In the genomic region with DNA sequence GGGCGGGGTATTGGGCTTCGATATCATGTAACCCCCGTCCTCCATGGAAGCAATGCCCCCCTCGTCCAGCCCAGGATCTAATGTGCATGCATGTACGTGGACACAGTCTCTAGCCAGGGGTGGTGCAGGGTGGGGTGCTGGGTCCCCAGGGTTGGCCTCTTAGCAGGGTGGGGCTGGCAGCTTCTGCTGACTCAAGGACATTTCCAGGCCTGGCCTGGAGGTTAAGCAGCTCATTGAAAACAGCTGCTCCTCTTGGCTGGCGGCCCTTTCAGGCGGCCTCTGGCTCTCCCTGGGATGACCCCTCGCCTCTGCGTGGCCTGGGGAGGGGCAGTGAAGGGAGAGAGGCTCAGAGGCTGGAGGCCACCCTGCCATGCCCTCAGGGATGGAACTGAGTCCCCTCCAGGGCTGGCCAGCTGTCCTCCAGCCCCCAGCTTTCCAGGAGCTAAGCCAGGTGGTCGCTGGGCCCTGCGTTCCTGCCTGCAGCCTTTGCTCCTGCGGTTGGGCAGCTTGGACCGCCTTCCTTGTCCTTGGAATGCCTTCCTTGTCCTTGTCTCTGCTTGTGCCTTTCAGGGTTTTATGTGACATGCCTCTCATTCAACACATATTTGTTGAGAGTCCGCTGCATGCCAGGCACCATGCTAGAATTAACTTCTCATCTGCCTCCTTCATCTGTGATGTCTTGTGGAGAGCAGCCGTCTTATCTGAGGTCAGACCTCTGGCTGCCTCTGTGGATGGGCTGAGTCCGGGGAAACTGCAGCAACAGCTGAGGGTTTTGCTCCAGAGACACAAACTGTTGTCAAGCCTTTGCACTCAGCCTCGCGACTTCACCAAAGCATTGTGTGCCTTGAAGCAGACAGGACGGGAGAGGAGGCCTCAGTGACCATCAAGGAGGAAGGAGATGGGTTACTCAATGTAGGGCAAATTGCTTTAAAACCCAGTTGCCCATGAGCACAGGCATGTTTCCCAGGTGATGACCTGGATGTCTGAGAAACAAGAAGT, we compare ENCODE assay signal across 8 cellular contexts. TPM values are rescaled to one million over a fixed set of nuclear protein-coding genes. Genes with fewer than 3 reads are reported as not detected.
DNase-seq lines count a peak whose midpoint lies in the region; ATAC-seq and TF ChIP-seq lines count a peak whose summit lies in the region.

No MANE protein-coding gene starts in this region.

- peaks cover 30% of the 10 kb centered on the region for H3K4me1 Mint-ChIP-seq in activated T-cell treated with anti-CD3 and anti-CD28 coated beads, Interleukin-2, amount 50 U/mL, for 72 hours (ENCODE audit: low read depth)
- H3K4me1 Mint-ChIP-seq in activated naive CD8-positive, alpha-beta T cell treated with anti-CD3 and anti-CD28 coated beads for 36 hours, result peaks cover 19% of the 10 kb centered on the region
- peaks cover 31% of the 10 kb centered on the region for H3K4me1 Mint-ChIP-seq in type B pancreatic cell (ENCODE audit: unreplicated experiment)

- no peak overlapping the region for H3K27ac Mint-ChIP-seq in activated T-cell treated with anti-CD3 and anti-CD28 coated beads, Interleukin-2, amount 50 U/mL, for 72 hours
- H3K27ac Mint-ChIP-seq in activated naive CD8-positive, alpha-beta T cell treated with anti-CD3 and anti-CD28 coated beads for 36 hours, result peak overlapping the region; percentile 74
- peak overlapping the region; percentile 50 for H3K27ac Mint-ChIP-seq in type B pancreatic cell

- no peaks in the 10 kb centered on the region for H3K36me3 Mint-ChIP-seq in activated T-cell treated with anti-CD3 and anti-CD28 coated beads, Interleukin-2, amount 50 U/mL, for 72 hours (ENCODE audit: insufficient read depth in 2 of 2)
- peaks cover 2% of the 10 kb centered on the region for H3K36me3 Mint-ChIP-seq in activated naive CD8-positive, alpha-beta T cell treated with anti-CD3 and anti-CD28 coated beads for 36 hours
- no peaks in the 10 kb centered on the region for H3K36me3 Mint-ChIP-seq in type B pancreatic cell

- H3K9me3 Mint-ChIP-seq in activated T-cell treated with anti-CD3 and anti-CD28 coated beads, Interleukin-2, amount 50 U/mL, for 72 hours, result no peaks in the 10 kb centered on the region
- no peaks in the 10 kb centered on the region for H3K9me3 Mint-ChIP-seq in activated naive CD8-positive, alpha-beta T cell treated with anti-CD3 and anti-CD28 coated beads for 36 hours
- H3K9me3 Mint-ChIP-seq in type B pancreatic cell, result no peaks in the 10 kb centered on the region

- peak overlapping the region; percentile 85 to 88 for H3K4me3 Mint-ChIP-seq in activated T-cell treated with anti-CD3 and anti-CD28 coated beads, Interleukin-2, amount 50 U/mL, for 72 hours
- peak overlapping the region; percentile 15 for H3K4me3 Mint-ChIP-seq in activated naive CD8-positive, alpha-beta T cell treated with anti-CD3 and anti-CD28 coated beads for 36 hours
- peak overlapping the region; percentile 81 for H3K4me3 Mint-ChIP-seq in type B pancreatic cell

- peak; percentile 1 to 9 for ATAC-seq in activated T-cell treated with anti-CD3 and anti-CD28 coated beads, Interleukin-2, amount 50 U/mL, for 72 hours (replicated peaks in 1 of 2)
- ATAC-seq in left colon, result peak; percentile 10
- ATAC-seq in GM19397 (IDR thresholded peaks at IDR 0.05; ENCODE audit: unreplicated experiment), result no peak
- no peak for ATAC-seq in HG03039 (IDR thresholded peaks at IDR 0.05; ENCODE audit: unreplicated experiment)

- H3K27me3 Mint-ChIP-seq in activated T-cell treated with anti-CD3 and anti-CD28 coated beads, Interleukin-2, amount 50 U/mL, for 72 hours (ENCODE audit: low read depth), result peaks cover 45% of the 10 kb centered on the region
- peaks cover 24% of the 10 kb centered on the region for H3K27me3 Mint-ChIP-seq in activated naive CD8-positive, alpha-beta T cell treated with anti-CD3 and anti-CD28 coated beads for 36 hours
- peaks cover 6% of the 10 kb centered on the region for H3K27me3 Mint-ChIP-seq in type B pancreatic cell

- intact Hi-C loops in left colon (cut with DNase I, micrococcal nuclease), result no loop called here

- no peak for TF ChIP-seq CTCF in type B pancreatic cell (conservative IDR thresholded peaks at IDR 0.05)

- DNase-seq in activated T-cell treated with anti-CD3 and anti-CD28 coated beads, Interleukin-2, amount 50 U/mL, for 72 hours, result peak; percentile 11 to 14
- DNase-seq in activated T-cell treated with anti-CD3 and anti-CD28 coated beads for 4 hours (no peak), left colon (peak in 1 of 2 donors; percentile 43), type B pancreatic cell (ENCODE audit: extremely low spot score, unreplicated experiment) (no peak), OCI-M1 (lab: John Stamatoyannopoulos, UW) (no peak)
- no peak for DNase-seq in activated naive CD8-positive, alpha-beta T cell treated with anti-CD3 and anti-CD28 coated beads for 36 hours

RNA-seq across cellular contexts. Expression of a gene that starts 26.7 kb away (rescaled TPM):
- 10 to 100 TPM in 1 of 2 donors, 1 to 10 TPM in 1; 6.1 to 14.2 TPM for total RNA-seq in activated T-cell treated with anti-CD3 and anti-CD28 coated beads, Interleukin-2, amount 50 U/mL, for 72 hours
- 1 to 10 TPM; 5.1 to 5.8 TPM for total RNA-seq in activated naive CD8-positive, alpha-beta T cell treated with anti-CD3 and anti-CD28 coated beads for 36 hours
- total RNA-seq in left colon, result 10 to 100 TPM in 1 of 2 donors, 1 to 10 TPM in 1; 5.1 to 12.4 TPM
- total RNA-seq in type B pancreatic cell (ENCODE audit: low replicate concordance), result 1.9 and 52.7 TPM in 2 replicates

Comparison
In these comparisons a context has a peak if more than half of its experiments do, and no peak if none do; other contexts are left out.
1. DNase-seq: peak in activated T-cell treated with anti-CD3 and anti-CD28 coated beads, Interleukin-2, amount 50 U/mL, for 72 hours (2 of 2); none in activated T-cell treated with anti-CD3 and anti-CD28 coated beads for 4 hours (single experiment), activated naive CD8-positive, alpha-beta T cell treated with anti-CD3 and anti-CD28 coated beads for 36 hours (single experiment), type B pancreatic cell (single experiment) and OCI-M1 (single experiment).
2. ATAC-seq: peak in activated T-cell treated with anti-CD3 and anti-CD28 coated beads, Interleukin-2, amount 50 U/mL, for 72 hours (2 of 2) and left colon (single experiment); none in GM19397 (single experiment) and HG03039 (single experiment).
3. H3K4me3 Mint-ChIP-seq: peak in every context shown above with its lines; median percentile 86 in activated T-cell treated with anti-CD3 and anti-CD28 coated beads, Interleukin-2, amount 50 U/mL, for 72 hours; 81 in type B pancreatic cell; 15 in activated naive CD8-positive, alpha-beta T cell treated with anti-CD3 and anti-CD28 coated beads for 36 hours.